In the genomic region with DNA sequence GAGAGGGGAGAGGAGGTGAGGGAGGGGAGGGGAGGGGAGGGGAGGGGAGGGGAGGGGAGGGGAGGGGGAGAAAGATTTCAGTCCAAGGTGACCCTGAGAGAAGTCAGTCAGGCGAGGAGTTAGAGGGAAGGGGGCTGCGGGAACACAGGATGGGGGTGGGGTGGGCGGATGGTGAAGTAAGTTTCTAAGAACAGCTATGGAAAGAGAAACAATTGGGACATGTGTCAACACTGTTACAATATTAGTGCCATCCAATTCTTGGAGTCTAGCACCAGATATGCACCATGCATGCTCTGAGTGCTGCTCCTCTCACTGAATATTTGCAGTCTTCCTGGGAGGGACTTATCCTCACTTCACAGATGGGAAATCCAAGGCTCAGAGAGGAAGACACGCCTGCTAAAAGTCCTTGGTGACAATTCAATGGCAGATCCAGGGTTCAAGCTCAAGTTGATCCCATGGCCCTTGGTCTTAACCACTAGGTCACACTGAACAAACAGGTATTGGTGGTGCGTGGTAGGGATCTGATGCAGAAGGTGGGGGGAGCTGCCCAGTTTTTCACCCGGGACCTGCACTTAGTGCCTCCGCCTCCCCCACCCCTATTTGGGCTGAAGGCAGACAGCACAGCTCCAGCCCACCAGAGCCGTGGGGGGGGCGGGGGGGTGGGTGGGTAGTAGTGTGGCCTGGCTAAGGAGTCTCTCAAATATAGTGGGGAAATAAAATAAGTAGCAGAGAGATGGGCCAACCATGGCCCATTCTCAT, we compare ENCODE assay signal across 12 cellular contexts. TPM values are rescaled to one million over a fixed set of nuclear protein-coding genes. Genes with fewer than 3 reads are reported as not detected.
DNase-seq lines count a peak whose midpoint lies in the region; ATAC-seq and TF ChIP-seq lines count a peak whose summit lies in the region.
"Had no signal": no experiment of that assay in that cellular context is flagged by ENCODE, and none has a peak within 500 bp of the region (broad histone marks: within the 10 kb centered on the region; RNA-seq: fewer than 3 reads in every experiment).

No MANE protein-coding gene starts in this region.

- TF ChIP-seq CTCF in esophagus muscularis mucosa (IDR thresholded peaks at IDR 0.05) (no peak), osteoblast (IDR thresholded peaks at IDR 0.05; ENCODE audit: extremely low read depth, low read depth, low read length) (no peak)

- no peak for TF ChIP-seq EP300 in esophagus muscularis mucosa (IDR thresholded peaks at IDR 0.05)

- H3K4me1 Mint-ChIP-seq in activated T-cell treated with anti-CD3 and anti-CD28 coated beads, Interleukin-2, amount 50 U/mL, for 4 hours (ENCODE audit: low read depth), result peaks cover 82% of the 10 kb centered on the region

- peaks cover 6% of the 10 kb centered on the region for H3K36me3 Mint-ChIP-seq in activated T-cell treated with anti-CD3 and anti-CD28 coated beads, Interleukin-2, amount 50 U/mL, for 4 hours (ENCODE audit: insufficient read depth)

- ATAC-seq in GM18868 (IDR thresholded peaks at IDR 0.05; ENCODE audit: unreplicated experiment), result no peak
- no peak for ATAC-seq in activated T-cell treated with anti-CD3 and anti-CD28 coated beads, Interleukin-2, amount 50 U/mL, for 4 hours

- H3K9me3 ChIP-seq in Karpas-422 (ENCODE audit: low read length), result no peaks in the 10 kb centered on the region
- H3K9me3 ChIP-seq in esophagus muscularis mucosa, result no peaks in the 10 kb centered on the region
- no peaks in the 10 kb centered on the region for H3K9me3 ChIP-seq in osteoblast (ENCODE audit: low read depth, low read length)

- H3K4me2 ChIP-seq in Karpas-422 (ENCODE audit: low read depth, low read length, poor library complexity, severe bottlenecking) (no peak overlapping the region), osteoblast (ENCODE audit: insufficient read depth, low read length) (no peak overlapping the region)

- H3K9me2 ChIP-seq in Karpas-422 (replicated peaks; ENCODE audit: insufficient read depth, low read length), result no peaks in the 10 kb centered on the region

- H3K27ac ChIP-seq in Karpas-422 (ENCODE audit: low read length) (peak overlapping the region; percentile 48), esophagus muscularis mucosa (replicated peaks in 1 of 4) (peak overlapping the region; percentile 28 to 76 (median 62)), osteoblast (ENCODE audit: low read depth, low read length) (no peak overlapping the region)

- no peak overlapping the region for H3K9ac ChIP-seq in Karpas-422 (ENCODE audit: low read length)

- H4K20me1 ChIP-seq in Karpas-422 (ENCODE audit: insufficient read depth, low read depth, low read length) (peaks cover 4% of the 10 kb centered on the region; the same call in 1 of the 2 replicates), osteoblast (ENCODE audit: insufficient read depth, low read length) (no peaks in the 10 kb centered on the region)

- no peaks in the 10 kb centered on the region for H3K9me3 Mint-ChIP-seq in activated T-cell treated with anti-CD3 and anti-CD28 coated beads, Interleukin-2, amount 50 U/mL, for 4 hours

- WGBS in esophagus muscularis mucosa, result 71% methylated on average over 9 of the region's 9 CpGs

- H3K4me3 ChIP-seq in Karpas-422 (ENCODE audit: low read length) (no peak overlapping the region), esophagus muscularis mucosa (no peak overlapping the region), osteoblast (ENCODE audit: insufficient read depth, low read length) (no peak overlapping the region)

- peaks cover 84% of the 10 kb centered on the region for H3K4me1 ChIP-seq in Karpas-422 (ENCODE audit: low read length)
- H3K4me1 ChIP-seq in esophagus muscularis mucosa, result peaks cover 68 to 91% (median 83%) of the 10 kb centered on the region in 4 donors
- peaks cover 28% of the 10 kb centered on the region for H3K4me1 ChIP-seq in osteoblast (ENCODE audit: insufficient read depth, low read length)

- DNase-seq in CD1c-positive myeloid dendritic cell (ENCODE audit: extremely low spot score) (peak; percentile 35), Karpas-422 (no peak), esophagus muscularis mucosa (ENCODE audit: extremely low spot score) (no peak), osteoblast (ENCODE audit: insufficient read length, low spot score, missing footprints) (peak; percentile 73), SW 1271 (lab: John Stamatoyannopoulos, UW) (no peak), dedifferentiated amniotic fluid mesenchymal stem cell (ENCODE audit: extremely low spot score) (no peak)
- no peak for DNase-seq in activated T-cell treated with anti-CD3 and anti-CD28 coated beads, Interleukin-2, amount 50 U/mL, for 4 hours
- DNase-seq: DMS79, GOT3, NCI-H187, SIG-M5 had no signal

- H3K36me3 ChIP-seq in Karpas-422 (ENCODE audit: insufficient read depth, low read length) (peaks cover 3% of the 10 kb centered on the region), esophagus muscularis mucosa (peaks cover 0 to 9% (median 0%) of the 10 kb centered on the region in 4 donors), osteoblast (ENCODE audit: insufficient read depth, low read length) (no peaks in the 10 kb centered on the region)

- TF ChIP-seq POLR2A in esophagus muscularis mucosa (IDR thresholded peaks at IDR 0.05; ENCODE audit: low read depth), result no peak

- H3K4me3 Mint-ChIP-seq in activated T-cell treated with anti-CD3 and anti-CD28 coated beads, Interleukin-2, amount 50 U/mL, for 4 hours, result no peak overlapping the region

- no peaks in the 10 kb centered on the region for H3K27me3 ChIP-seq in Karpas-422 (ENCODE audit: low read length)
- no peaks in the 10 kb centered on the region for H3K27me3 ChIP-seq in esophagus muscularis mucosa
- H3K27me3 ChIP-seq in osteoblast (ENCODE audit: insufficient read depth, low read length), result no peaks in the 10 kb centered on the region

- peaks cover 90% of the 10 kb centered on the region for H3K79me2 ChIP-seq in Karpas-422 (ENCODE audit: low read length)
- peaks cover 34% of the 10 kb centered on the region for H3K79me2 ChIP-seq in osteoblast (ENCODE audit: insufficient read depth, low read length)

- intact Hi-C loops in esophagus muscularis mucosa (cut with DNase I), result loop anchor here (5.0 kb wide), 1 partner anchor 41 kb away; a partner anchor contains a TSS

- H2AFZ ChIP-seq in Karpas-422 (ENCODE audit: low read length), result no peak overlapping the region
- no peak overlapping the region for H2AFZ ChIP-seq in osteoblast (ENCODE audit: low read length)

- no peaks in the 10 kb centered on the region for H3K27me3 Mint-ChIP-seq in activated T-cell treated with anti-CD3 and anti-CD28 coated beads, Interleukin-2, amount 50 U/mL, for 4 hours (ENCODE audit: low read depth)

RNA-seq across cellular contexts. Expression of a gene that starts 42.6 kb away (rescaled TPM):
- 59.9 and 81.7 TPM in 2 replicates for total RNA-seq in Karpas-422 (2014; rRNA removed; shearing (Covaris generic); ENCODE audit: low replicate concordance)
- total RNA-seq in esophagus muscularis mucosa, result 100 to 1,000 TPM in 1 of 4 donors, 10 to 100 TPM in 3; 53.6 to 101 (median 80.7) TPM
- total RNA-seq in osteoblast, result 32.6 and 34.8 TPM in 2 replicates
- 100 to 1,000 TPM; 121 to 168 (median 149) TPM for total RNA-seq in activated T-cell treated with anti-CD3 and anti-CD28 coated beads, Interleukin-2, amount 50 U/mL, for 4 hours

Comparison
In these comparisons a context has a peak if more than half of its experiments do, and no peak if none do; other contexts are left out.
1. DNase-seq: peak in CD1c-positive myeloid dendritic cell (single experiment) and osteoblast (single experiment); none in Karpas-422 (single experiment), esophagus muscularis mucosa (single experiment), SW 1271 (0 of 2), activated T-cell treated with anti-CD3 and anti-CD28 coated beads, Interleukin-2, amount 50 U/mL, for 4 hours (single experiment) and dedifferentiated amniotic fluid mesenchymal stem cell (single experiment).